In the genomic region with DNA sequence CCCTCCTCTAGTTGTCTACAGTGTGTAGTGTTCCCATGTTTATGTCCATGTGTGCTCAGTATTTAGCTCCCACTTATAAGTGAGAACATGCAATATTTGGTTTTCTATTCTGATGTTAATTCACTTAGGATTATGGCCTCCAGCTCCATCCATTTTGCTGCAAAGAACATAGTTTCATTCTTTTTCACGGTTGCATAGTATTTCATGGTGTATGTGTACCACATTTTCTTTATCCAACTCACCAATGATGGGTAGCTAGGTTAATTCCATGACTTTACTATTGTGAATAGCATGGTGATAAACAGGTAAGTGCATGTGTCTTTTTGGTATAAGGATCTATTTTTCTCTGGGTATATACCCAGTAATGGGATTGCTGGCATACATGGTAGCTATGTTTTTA, we compare ENCODE assay signal across 17 cellular contexts.
DNase-seq lines count a peak whose midpoint lies in the region; ATAC-seq, FAIRE-seq and TF ChIP-seq lines count a peak whose summit lies in the region.
"Had no signal": no experiment of that assay in that cellular context is flagged by ENCODE, and none has a peak within 500 bp of the region (broad histone marks: within the 10 kb centered on the region; RNA-seq: fewer than 3 reads in every experiment).

No MANE protein-coding gene starts in this region.

- TF ChIP-seq POLR2A in A549 (IDR thresholded peaks at IDR 0.05; ENCODE audit: low read length) (no peak), endothelial cell of umbilical vein (IDR thresholded peaks at IDR 0.05; ENCODE audit: low read depth, low read length) (no peak)

- BruUV-seq in endothelial cell of umbilical vein (replicated peaks; lab: Mats Ljungman, UMichigan), result no TSS peak

- FAIRE-seq in A549 (lab: Jason Lieb, UNC) (no peak), endothelial cell of umbilical vein (lab: Jason Lieb, UNC) (no peak)
- FAIRE-seq: astrocyte, H1, HTR-8/SVneo, small intestine had no signal

- peak overlapping the region; percentile 43; the same call in 1 of the 3 replicates for H3K4me3 ChIP-seq in A549
- no peak overlapping the region for H3K4me3 ChIP-seq in endothelial cell of umbilical vein (replicated peaks in 1 of 3; ENCODE audit: insufficient read depth in 1 of 3, low read depth in 1 of 3, low read length in 3 of 3)

- peak overlapping the region; percentile 30 for H2AFZ ChIP-seq in endothelial cell of umbilical vein (ENCODE audit: low read depth, low read length)

- peaks cover 10% of the 10 kb centered on the region; the same call in 1 of the 3 replicates for H3K4me1 ChIP-seq in A549
- H3K4me1 ChIP-seq in endothelial cell of umbilical vein (ENCODE audit: control insufficient read depth, extremely low read depth, insufficient read depth, low read length), result peaks cover 3% of the 10 kb centered on the region

- H3K9me3 Mint-ChIP-seq in CD4-positive, alpha-beta T cell, result no peaks in the 10 kb centered on the region
- H3K9me3 Mint-ChIP-seq in mesothelial cell of epicardium, result peaks cover 11% of the 10 kb centered on the region

- H3K4me2 ChIP-seq in A549, result peak overlapping the region; percentile 44
- no peak overlapping the region for H3K4me2 ChIP-seq in endothelial cell of umbilical vein (ENCODE audit: insufficient read depth, low read length)

- H3K9me3 ChIP-seq in A549 (no peaks in the 10 kb centered on the region), endothelial cell of umbilical vein (replicated peaks; ENCODE audit: control insufficient read depth, insufficient read depth, low read length) (no peaks in the 10 kb centered on the region)
- no peaks in the 10 kb centered on the region for H3K9me3 ChIP-seq in CD4-positive, alpha-beta T cell (ENCODE audit: control insufficient read depth, low read length)
- H3K9me3 ChIP-seq: BE2C, SJSA1 had no signal

- no peaks in the 10 kb centered on the region for H3K27me3 Mint-ChIP-seq in CD4-positive, alpha-beta T cell
- no peaks in the 10 kb centered on the region for H3K27me3 Mint-ChIP-seq in mesothelial cell of epicardium (ENCODE audit: low read depth)

- H3K4me3 Mint-ChIP-seq in CD4-positive, alpha-beta T cell, result peak overlapping the region; percentile 94
- no peak overlapping the region for H3K4me3 Mint-ChIP-seq in mesothelial cell of epicardium

- H4K20me1 ChIP-seq in endothelial cell of umbilical vein (replicated peaks; ENCODE audit: control insufficient read depth, extremely low read depth, insufficient read depth, low read length), result no peaks in the 10 kb centered on the region

- 91% methylated on average over 1 of the region's 1 CpG for WGBS in A549 (ENCODE audit: missing lambda C conversion rate)

- no peak for TF ChIP-seq RAD21 in A549 (conservative IDR thresholded peaks at IDR 0.05 in 1 of 2, IDR thresholded peaks at IDR 0.05 in 1 of 2)

- H3K36me3 ChIP-seq in endothelial cell of umbilical vein (ENCODE audit: control insufficient read depth in 2 of 2, extremely low read depth in 1 of 2, insufficient read depth in 2 of 2, low read length in 2 of 2), result no peaks in the 10 kb centered on the region
- H3K36me3 ChIP-seq: BE2C, SJSA1 had no signal

- TF ChIP-seq EP300 in A549 (IDR thresholded peaks at IDR 0.05), result no peak

- H3K27ac Mint-ChIP-seq in CD4-positive, alpha-beta T cell, result peak overlapping the region; percentile 92
- no peak overlapping the region for H3K27ac Mint-ChIP-seq in mesothelial cell of epicardium

- H3K27ac ChIP-seq in A549 (peak overlapping the region in 1 of 2 experiments; percentile 35; a peak in 1 of 6 replicates), VCaP (peak overlapping the region; percentile 36; the same call in 1 of the 2 replicates), endothelial cell of umbilical vein (ENCODE audit: insufficient read depth, low read depth, low read length) (no peak overlapping the region)
- H3K27ac ChIP-seq in CD4-positive, alpha-beta T cell (ENCODE audit: low read depth, low read length), result no peak overlapping the region
- H3K27ac ChIP-seq: SJSA1 had no signal

- peaks cover 39% of the 10 kb centered on the region for H3K4me1 Mint-ChIP-seq in CD4-positive, alpha-beta T cell (ENCODE audit: low read depth)
- H3K4me1 Mint-ChIP-seq in mesothelial cell of epicardium, result peaks cover 4% of the 10 kb centered on the region

- POLR2A ChIA-PET in A549 (lab: Yijun Ruan, JAX) (no interaction called here), endothelial cell of umbilical vein (lab: Charles Lee) (no interaction called here)
- POLR2A ChIA-PET in CD4-positive, alpha-beta T cell (lab: Charles Lee), result interaction anchor here (0.5 to 1.4 kb wide), 3 partner anchors 15 to 1020 kb away, joined by 3 read pairs; partner anchors contain the start of genes BLZF1 and NME7

- no peak for DNase-seq in A549 (ENCODE audit: low read depth in 1 of 2, low spot score in 1 of 2)
- DNase-seq in CD4-positive, alpha-beta T cell, result no peak
- DNase-seq in endothelial cell of umbilical vein (ENCODE audit: low read depth, low spot score), result no peak
- no peak for DNase-seq in NCI-H510A treated with DMSO at 0.1 percent for 48 hours (lab: John Stamatoyannopoulos, UW)
- no peak for DNase-seq in NCI-H146 (lab: John Stamatoyannopoulos, UW)
- DNase-seq in inferior parietal cortex (ENCODE audit: extremely low spot score), result no peak
- DNase-seq in mesothelial cell of epicardium (ENCODE audit: low spot score in 2 of 2, unreplicated experiment in 2 of 2), result no peak
- DNase-seq: BE2C, cortex of kidney, islet precursor cell had no signal

- H3K79me2 ChIP-seq in endothelial cell of umbilical vein (ENCODE audit: control insufficient read depth, insufficient read depth, low read length), result no peaks in the 10 kb centered on the region

- H3K27me3 ChIP-seq in CD4-positive, alpha-beta T cell (ENCODE audit: control insufficient read depth, insufficient read depth, low read length), result no peaks in the 10 kb centered on the region
- H3K27me3 ChIP-seq in endothelial cell of umbilical vein (ENCODE audit: control insufficient read depth in 2 of 2, insufficient read depth in 2 of 2, low read length in 2 of 2), result peaks cover 0 to 1% of the 10 kb centered on the region in 2 experiments
- H3K27me3 ChIP-seq: BE2C, SJSA1 had no signal

- peaks cover 7% of the 10 kb centered on the region for H3K36me3 Mint-ChIP-seq in CD4-positive, alpha-beta T cell (ENCODE audit: low read depth)
- H3K36me3 Mint-ChIP-seq in mesothelial cell of epicardium, result peaks cover 1% of the 10 kb centered on the region

- dilution Hi-C loops in endothelial cell of umbilical vein (cut with MboI; ENCODE audit: extremely low pct_ligation_motif_present, low sequenced_read_pairs), result no loop called here

- no peak for TF ChIP-seq CTCF in A549 (IDR thresholded peaks at IDR 0.05)
- no peak for TF ChIP-seq CTCF in CD4-positive, alpha-beta T cell (IDR thresholded peaks at IDR 0.05)
- no peak for TF ChIP-seq CTCF in VCaP (conservative IDR thresholded peaks at IDR 0.05)
- no peak for TF ChIP-seq CTCF in endothelial cell of umbilical vein (IDR thresholded peaks at IDR 0.05; ENCODE audit: extremely low read depth in 1 of 2, insufficient read depth in 1 of 2, low read depth in 1 of 2, low read length in 2 of 2)
- TF ChIP-seq CTCF in mesothelial cell of epicardium (IDR thresholded peaks at IDR 0.05; ENCODE audit: unreplicated experiment), result no peak

- no peaks in the 10 kb centered on the region for H3K9me1 ChIP-seq in endothelial cell of umbilical vein (replicated peaks; ENCODE audit: control insufficient read depth, extremely low read depth, insufficient read depth, low read length)

- H3K9ac ChIP-seq in endothelial cell of umbilical vein (replicated peaks; ENCODE audit: extremely low read depth, insufficient read depth, low read length), result no peak overlapping the region

- ATAC-seq in A549, result no peak
- no peak for ATAC-seq in CD4-positive, alpha-beta T cell (ENCODE audit: poor library complexity)
- ATAC-seq: esophagus mucosa had no signal

- CTCF ChIA-PET in A549 (lab: Yijun Ruan, JAX), result interaction anchor here (0.6 kb wide), 1 partner anchor 139 kb away, joined by 3 read pairs; no protein-coding TSS in a partner anchor
- CTCF ChIA-PET in CD4-positive, alpha-beta T cell (lab: Charles Lee), result interaction anchor here (2.0 kb wide), 1 partner anchor 16 kb away, joined by 9 read pairs; no protein-coding TSS in a partner anchor
- CTCF ChIA-PET in endothelial cell of umbilical vein (lab: Charles Lee), result interaction anchor here (0.8 to 1.3 kb wide), 2 partner anchors 13 to 112 kb away, joined by 3 read pairs; no protein-coding TSS in a partner anchor

- intact Hi-C loops in CD4-positive, alpha-beta T cell (cut with DNase I, micrococcal nuclease), result loop anchor here (5.0 to 10.0 kb wide), 2 partner anchors 757 to 1725 kb away; partner anchors contain the start of genes ATP1B1 (in 2 of the 2) and KIFAP3 (in 1 of the 2)
- intact Hi-C loops in endothelial cell of umbilical vein (cut with micrococcal nuclease), result no loop called here

TF ChIP-seq in A549, 52 proteins besides CTCF, POLR2A, EP300 and RAD21 (continues in another document):
- TF ChIP-seq SREBF2 (IDR thresholded peaks at IDR 0.05) (no peak), BCL3 (IDR thresholded peaks at IDR 0.05) (no peak), MAFK (IDR thresholded peaks at IDR 0.05; ENCODE audit: partially characterized antibody) (no peak)

TF ChIP-seq in endothelial cell of umbilical vein, 7 proteins besides CTCF, POLR2A, EP300 and RAD21:
- TF ChIP-seq GATA2 (IDR thresholded peaks at IDR 0.05; ENCODE audit: insufficient read depth, insufficient read length, low read depth, low read length), result no peak
- no peak for TF ChIP-seq MAX (IDR thresholded peaks at IDR 0.05; ENCODE audit: insufficient read depth, insufficient read length)
